ENCODE assay signal across 22 cellular contexts in genomic region chr4:48799157-48799556, GRCh38. TPM values are rescaled to one million over a fixed set of nuclear protein-coding genes. Genes with fewer than 3 reads are reported as not detected.
DNase-seq lines count a peak whose midpoint lies in the region; ATAC-seq and TF ChIP-seq lines count a peak whose summit lies in the region.
"Had no signal": no experiment of that assay in that cellular context is flagged by ENCODE, and none has a peak within 500 bp of the region (broad histone marks: within the 10 kb centered on the region; RNA-seq: fewer than 3 reads in every experiment).

No MANE protein-coding gene starts in this region.

- peaks cover 0 to 12% (median 7%) of the 10 kb centered on the region in 5 donors for H3K27me3 Mint-ChIP-seq in naive thymus-derived CD8-positive, alpha-beta T cell
- H3K27me3 Mint-ChIP-seq in activated T-cell treated with anti-CD3 and anti-CD28 coated beads, Interleukin-2, amount 50 U/mL, for 72 hours (ENCODE audit: low read depth) = no peaks in the 10 kb centered on the region

- no peaks in the 10 kb centered on the region for H3K36me3 Mint-ChIP-seq in naive thymus-derived CD8-positive, alpha-beta T cell
- no peaks in the 10 kb centered on the region for H3K36me3 Mint-ChIP-seq in activated T-cell treated with anti-CD3 and anti-CD28 coated beads, Interleukin-2, amount 50 U/mL, for 72 hours (ENCODE audit: insufficient read depth in 2 of 2)
- H3K36me3 Mint-ChIP-seq: CD4-positive, alpha-beta memory T cell; neural progenitor cell had no signal

- peaks cover 0 to 4% (median 0%) of the 10 kb centered on the region in 4 donors for H3K4me1 Mint-ChIP-seq in naive thymus-derived CD8-positive, alpha-beta T cell
- peaks cover 5% of the 10 kb centered on the region for H3K4me1 Mint-ChIP-seq in activated T-cell treated with anti-CD3 and anti-CD28 coated beads, Interleukin-2, amount 50 U/mL, for 72 hours (ENCODE audit: low read depth)
- H3K4me1 Mint-ChIP-seq: neural progenitor cell, T-helper 17 cell had no signal

- H3K4me3 Mint-ChIP-seq in naive thymus-derived CD8-positive, alpha-beta T cell = no peak overlapping the region
- H3K4me3 Mint-ChIP-seq in activated T-cell treated with anti-CD3 and anti-CD28 coated beads, Interleukin-2, amount 50 U/mL, for 72 hours = no peak overlapping the region
- H3K4me3 Mint-ChIP-seq: CD4-positive, alpha-beta memory T cell; neural progenitor cell; T-helper 17 cell had no signal

- no peaks in the 10 kb centered on the region for H3K9me3 Mint-ChIP-seq in naive thymus-derived CD8-positive, alpha-beta T cell
- H3K9me3 Mint-ChIP-seq in activated T-cell treated with anti-CD3 and anti-CD28 coated beads, Interleukin-2, amount 50 U/mL, for 72 hours = no peaks in the 10 kb centered on the region
- H3K9me3 Mint-ChIP-seq: CD4-positive, alpha-beta memory T cell; neural progenitor cell had no signal

- H3K27ac Mint-ChIP-seq in naive thymus-derived CD8-positive, alpha-beta T cell = no peak overlapping the region
- no peak overlapping the region for H3K27ac Mint-ChIP-seq in activated T-cell treated with anti-CD3 and anti-CD28 coated beads, Interleukin-2, amount 50 U/mL, for 72 hours
- H3K27ac Mint-ChIP-seq: CD4-positive, alpha-beta memory T cell; neural progenitor cell; T-helper 17 cell had no signal

- DNase-seq in ELF-1 (ENCODE audit: low read depth, low spot score) (peak; percentile 29), NCI-H82 treated with DMSO at 0.1 percent for 48 hours (lab: John Stamatoyannopoulos, UW; ENCODE audit: unreplicated experiment) (peak; percentile 51), fibroblast of pulmonary artery (ENCODE audit: low read depth) (peak; percentile 9), NCI-H1417 treated with DMSO at 0.1 percent for 48 hours (lab: John Stamatoyannopoulos, UW) (no peak), anterior cingulate cortex (lab: John Stamatoyannopoulos, UW) (no peak)
- DNase-seq in naive thymus-derived CD8-positive, alpha-beta T cell = no peak
- DNase-seq in activated T-cell treated with anti-CD3 and anti-CD28 coated beads, Interleukin-2, amount 50 U/mL, for 72 hours = no peak
- DNase-seq: activated CD4-positive, alpha-beta T cell treated with anti-CD3 and anti-CD28 coated beads for 1 hour; activated CD8-positive, alpha-beta memory T cell treated with anti-CD3 and anti-CD28 coated beads, Interleukin-2, amount 50 U/mL, for 4 hours; activated naive CD4-positive, alpha-beta T cell; body of pancreas; CD4-positive, alpha-beta memory T cell; DMS79 treated with DMSO at 0.1 percent for 48 hours; esophagus squamous epithelium; GOT3; heart right ventricle; mesendoderm; MG63; NCI-H526 treated with DMSO at 0.1 percent for 48 hours; T-helper 17 cell had no signal

- ATAC-seq in HG02870 (IDR thresholded peaks at IDR 0.05; ENCODE audit: unreplicated experiment) = peak; percentile 66
- no peak for ATAC-seq in naive thymus-derived CD8-positive, alpha-beta T cell
- no peak for ATAC-seq in activated T-cell treated with anti-CD3 and anti-CD28 coated beads, Interleukin-2, amount 50 U/mL, for 72 hours (replicated peaks in 1 of 2)
- ATAC-seq: body of pancreas, heart right ventricle, T-helper 17 cell had no signal

- POLR2A ChIA-PET in naive thymus-derived CD8-positive, alpha-beta T cell (lab: Charles Lee) = no interaction called here

- TF ChIP-seq CTCF in fibroblast of pulmonary artery (IDR thresholded peaks at IDR 0.05; ENCODE audit: low read length, missing control alignments) = no peak

- H3K4me3 ChIP-seq in fibroblast of pulmonary artery (replicated peaks; ENCODE audit: low read depth, low read length) = no peak overlapping the region
- H3K4me3 ChIP-seq: body of pancreas, esophagus squamous epithelium, heart right ventricle, MG63, neural progenitor cell had no signal

RNA-seq across cellular contexts. Expression of gene FRYL, which starts 19.1 kb away (rescaled TPM):
- total RNA-seq in naive thymus-derived CD8-positive, alpha-beta T cell = 100 to 1,000 TPM; 111 to 119 TPM
- 10 to 100 TPM; 31.4 to 36.4 (median 31.6) TPM for polyA plus RNA-seq in naive thymus-derived CD8-positive, alpha-beta T cell
- 10 to 100 TPM; 71.7 TPM for total RNA-seq in activated T-cell treated with anti-CD3 and anti-CD28 coated beads, Interleukin-2, amount 50 U/mL, for 72 hours

RNA-seq across cellular contexts. Expression of gene OCIAD1, which starts 31.7 kb away (rescaled TPM):
- total RNA-seq in naive thymus-derived CD8-positive, alpha-beta T cell = 100 to 1,000 TPM; 125 to 131 TPM
- 100 to 1,000 TPM; 172 to 191 (median 188) TPM for polyA plus RNA-seq in naive thymus-derived CD8-positive, alpha-beta T cell
- total RNA-seq in activated T-cell treated with anti-CD3 and anti-CD28 coated beads, Interleukin-2, amount 50 U/mL, for 72 hours = 100 to 1,000 TPM; 140 to 147 TPM

Comparison
In these comparisons a context has a peak if more than half of its experiments do, and no peak if none do; other contexts are left out.
1. DNase-seq: peak in ELF-1 (single experiment), NCI-H82 treated with DMSO at 0.1 percent for 48 hours (single experiment) and fibroblast of pulmonary artery (single experiment); none in NCI-H1417 treated with DMSO at 0.1 percent for 48 hours (single experiment), anterior cingulate cortex (0 of 58), naive thymus-derived CD8-positive, alpha-beta T cell (0 of 10) and activated T-cell treated with anti-CD3 and anti-CD28 coated beads, Interleukin-2, amount 50 U/mL, for 72 hours (0 of 2).